In genomic region chr10:74103560-74104248, GRCh38 we compare ENCODE assay signal across 7 cellular contexts. TPM values are rescaled to one million over a fixed set of nuclear protein-coding genes. Genes with fewer than 3 reads are reported as not detected.
DNase-seq lines count a peak whose midpoint lies in the region; ATAC-seq and TF ChIP-seq lines count a peak whose summit lies in the region.

No MANE protein-coding gene starts in this region.

- no peaks in the 10 kb centered on the region for H3K27me3 ChIP-seq in brain microvascular endothelial cell (replicated peaks)

- peaks cover 15% of the 10 kb centered on the region for H3K36me3 Mint-ChIP-seq in neural crest cell (ENCODE audit: low read depth)

- no peak overlapping the region for H3K4me3 ChIP-seq in brain microvascular endothelial cell (ENCODE audit: low read depth, low read length)

- TF ChIP-seq CTCF in GM10248 (IDR thresholded peaks at IDR 0.05; ENCODE audit: control extremely low read depth, extremely low read depth, low read depth, missing control alignments) (peak; percentile 59), brain microvascular endothelial cell (IDR thresholded peaks at IDR 0.05; ENCODE audit: low read depth, low read length, missing control alignments) (peak; percentile 69), neural crest cell (conservative IDR thresholded peaks at IDR 0.05) (peak; percentile 54)

- POLR2A ChIA-PET in GM10248 (lab: Yijun Ruan, JAX) = no interaction called here

- no peaks in the 10 kb centered on the region for H3K27me3 Mint-ChIP-seq in neural crest cell (ENCODE audit: low read depth)

- peaks cover 92% of the 10 kb centered on the region for H3K36me3 ChIP-seq in brain microvascular endothelial cell (replicated peaks)

- no peak overlapping the region for H3K27ac Mint-ChIP-seq in neural crest cell (ENCODE audit: unreplicated experiment)

- H3K4me1 Mint-ChIP-seq in neural crest cell = no peaks in the 10 kb centered on the region

- H3K27ac ChIP-seq in brain microvascular endothelial cell = no peak overlapping the region

- no peak overlapping the region for H3K4me3 Mint-ChIP-seq in neural crest cell

- DNase-seq in GM10248 (ENCODE audit: extremely low spot score) (peak; percentile 63), LHCN-M2 (ENCODE audit: low read depth) (peak; percentile 36), brain microvascular endothelial cell (peak; percentile 17), neural crest cell (ENCODE audit: low read depth, low spot score) (no peak), islet precursor cell (no peak)

- CTCF ChIA-PET in GM10248 (lab: Yijun Ruan, JAX) = interaction anchor here (0.8 to 8.8 kb wide), 27 partner anchors 9 to 259 kb away, joined by 3 to 65 read pairs (median 5); no protein-coding TSS in a partner anchor

- in situ Hi-C loops in brain microvascular endothelial cell (cut with HindIII; ENCODE audit: low pct_ligation_motif_present, low sequenced_read_pairs) = no loop called here

- ATAC-seq in GM19397 (IDR thresholded peaks at IDR 0.05; ENCODE audit: unreplicated experiment) (no peak), GM21619 (IDR thresholded peaks at IDR 0.05; ENCODE audit: unreplicated experiment) (no peak)

- H3K9me3 Mint-ChIP-seq in neural crest cell = no peaks in the 10 kb centered on the region

RNA-seq across cellular contexts. Expression of gene AP3M1, which starts 46.9 kb away (rescaled TPM):
- 27.1 and 31.7 TPM in 2 replicates for total RNA-seq in LHCN-M2 (2014; rRNA removed)
- 17.3 TPM for polyA plus RNA-seq in LHCN-M2 (2012)
- 69.5 and 73.1 TPM in 2 replicates for total RNA-seq in neural crest cell

RNA-seq across cellular contexts. Expression of gene ADK, which starts 47.3 kb away (rescaled TPM):
- total RNA-seq in LHCN-M2 (2014; rRNA removed) (30.2 and 33.6 TPM in 2 replicates), neural crest cell (35.6 and 38.2 TPM in 2 replicates)
- 31.9 TPM for polyA plus RNA-seq in LHCN-M2 (2012)

Comparison
In these comparisons a context has a peak if more than half of its experiments do, and no peak if none do; other contexts are left out.
1. DNase-seq: peak in GM10248 (single experiment), LHCN-M2 (single experiment) and brain microvascular endothelial cell (single experiment); none in neural crest cell (single experiment) and islet precursor cell (single experiment).
2. Peak in every context shown above with its lines, with median percentiles within 50 percentile points of each other: CTCF ChIP-seq.